Comparison of ENCODE assay signal across 2 cellular contexts in genomic region chr20:366042-366718, GRCh38.
TF ChIP-seq lines count a peak whose summit lies in the region.

No MANE protein-coding gene starts in this region.

TF ChIP-seq in A549, 52 proteins besides CTCF, POLR2A, EP300 and RAD21:
- TF ChIP-seq MAX (IDR thresholded peaks at IDR 0.05) (peak; percentile 27; the same call in 1 of the 2 replicates), GATA3 (IDR thresholded peaks at IDR 0.05; ENCODE audit: borderline replicate concordance) (peak; percentile 37; the same call in 1 of the 2 replicates), PHF8 (IDR thresholded peaks at IDR 0.05; ENCODE audit: borderline replicate concordance, low read depth) (no peak)

TF ChIP-seq in HepG2, 621 proteins besides CTCF, POLR2A, EP300 and RAD21 (continues in another document):
- TF ChIP-seq RARA (CRISPR knock-in tag; IDR thresholded peaks at IDR 0.05) = peak; percentile 32
- no peak for TF ChIP-seq MTA1 (CRISPR knock-in tag; IDR thresholded peaks at IDR 0.05; ENCODE audit: borderline replicate concordance)
- TF ChIP-seq THAP11 (CRISPR knock-in tag; IDR thresholded peaks at IDR 0.05) = no peak; the same call in 1 of the 2 replicates
- TF ChIP-seq ZNF687 (CRISPR knock-in tag; IDR thresholded peaks at IDR 0.05) = peak; percentile 48
- no peak for TF ChIP-seq TMF1 (CRISPR knock-in tag; IDR thresholded peaks at IDR 0.05; ENCODE audit: low read depth)
- peak; percentile 51 for TF ChIP-seq MED1 (CRISPR knock-in tag; IDR thresholded peaks at IDR 0.05)
- TF ChIP-seq IKZF5 (CRISPR knock-in tag; IDR thresholded peaks at IDR 0.05) = 0 out of 2 replicates have a peak, but pooled peaks have one; percentile 35
- no peak for TF ChIP-seq IKZF1 (IDR thresholded peaks at IDR 0.05)
- 0 out of 4 replicates have a peak, but pooled peaks of 1 of the 2 experiments have one; percentile 11 for TF ChIP-seq NR2F1 (CRISPR knock-in tag; IDR thresholded peaks at IDR 0.05)
- TF ChIP-seq ZNF124 (CRISPR knock-in tag; IDR thresholded peaks at IDR 0.05) = no peak
- TF ChIP-seq ZHX2 (IDR thresholded peaks at IDR 0.05; ENCODE audit: low read depth) = no peak
- no peak for TF ChIP-seq ZHX2 (CRISPR knock-in tag; IDR thresholded peaks at IDR 0.05; ENCODE audit: borderline replicate concordance)
- TF ChIP-seq CBFB (CRISPR knock-in tag; IDR thresholded peaks at IDR 0.05) = no peak
- TF ChIP-seq POGK (CRISPR knock-in tag; conservative IDR thresholded peaks at IDR 0.05) = no peak
- TF ChIP-seq HNF4A (CRISPR knock-in tag; IDR thresholded peaks at IDR 0.05) = peak; percentile 64
- TF ChIP-seq ZKSCAN1 (IDR thresholded peaks at IDR 0.05; ENCODE audit: low read length) = no peak
- peak; percentile 34; the same call in 1 of the 2 replicates for TF ChIP-seq AHDC1 (CRISPR knock-in tag; IDR thresholded peaks at IDR 0.05; ENCODE audit: borderline replicate concordance)
- no peak for TF ChIP-seq ZNF367 (CRISPR knock-in tag; IDR thresholded peaks at IDR 0.05; ENCODE audit: borderline replicate concordance)
- peak; percentile 46; the same call in 1 of the 2 replicates for TF ChIP-seq RXRB (CRISPR knock-in tag; IDR thresholded peaks at IDR 0.05; ENCODE audit: borderline replicate concordance)
- no peak for TF ChIP-seq ZNF281 (CRISPR knock-in tag; IDR thresholded peaks at IDR 0.05; ENCODE audit: borderline replicate concordance)
- TF ChIP-seq MIER3 (CRISPR knock-in tag; IDR thresholded peaks at IDR 0.05; ENCODE audit: borderline replicate concordance) = no peak
- no peak for TF ChIP-seq HMGA1 (CRISPR knock-in tag; conservative IDR thresholded peaks at IDR 0.05)
- no peak for TF ChIP-seq TRIM22 (IDR thresholded peaks at IDR 0.05)
- TF ChIP-seq ZNF770 (CRISPR knock-in tag; IDR thresholded peaks at IDR 0.05) = peak; percentile 84
- 0 out of 2 replicates have a peak, but pooled peaks have one; percentile 26 for TF ChIP-seq HDAC2 (CRISPR knock-in tag; IDR thresholded peaks at IDR 0.05)
- no peak for TF ChIP-seq ZNF616 (CRISPR knock-in tag; IDR thresholded peaks at IDR 0.05; ENCODE audit: low read depth)
